Comparison of ENCODE assay signal across 10 cellular contexts in genomic region chr5:35938518-35939227, GRCh38. TPM values are rescaled to one million over a fixed set of nuclear protein-coding genes. Genes with fewer than 3 reads are reported as not detected.
DNase-seq lines count a peak whose midpoint lies in the region; ATAC-seq, FAIRE-seq and TF ChIP-seq lines count a peak whose summit lies in the region.
"Had no signal": no experiment of that assay in that cellular context is flagged by ENCODE, and none has a peak within 500 bp of the region (broad histone marks: within the 10 kb centered on the region; RNA-seq: fewer than 3 reads in every experiment).

TSS of gene CAPSL (minus strand) at chr5:35938622. CDS start at chr5:35921120, 17,502 bp downstream.

- H3K36me3 ChIP-seq in pancreas, result no peaks in the 10 kb centered on the region
- no peaks in the 10 kb centered on the region for H3K36me3 ChIP-seq in gastroesophageal sphincter

- intact Hi-C loops in pancreas (cut with DNase I), result no loop called here

- FAIRE-seq in pancreas (lab: Jason Lieb, UNC), result no peak

- peak; percentile 98 to 100 (median 100) for ATAC-seq in pancreas
- ATAC-seq in gastroesophageal sphincter, result no peak
- ATAC-seq in HG03378 (IDR thresholded peaks at IDR 0.05; ENCODE audit: unreplicated experiment), result no peak

- H3K4me3 ChIP-seq in epithelial cell of proximal tubule (ENCODE audit: low read depth, low read length), result no peak within 1 kb of the TSS
- peak within 1 kb of the TSS in 1 of 4 donors; percentile 6 for H3K4me3 ChIP-seq in pancreas
- no peak within 1 kb of the TSS for H3K4me3 ChIP-seq in gastroesophageal sphincter

- H3K4me1 ChIP-seq in pancreas (no peaks in the 10 kb centered on the region), gastroesophageal sphincter (peaks cover 0 to 10% (median 0%) of the 10 kb centered on the region in 3 donors)

- TF ChIP-seq POLR2A in gastroesophageal sphincter (IDR thresholded peaks at IDR 0.05), result no peak

- no peak for TF ChIP-seq EP300 in gastroesophageal sphincter (IDR thresholded peaks at IDR 0.05)

- H3K9me3 ChIP-seq in pancreas, result no peaks in the 10 kb centered on the region
- no peaks in the 10 kb centered on the region for H3K9me3 ChIP-seq in gastroesophageal sphincter

- H3K27ac ChIP-seq in pancreas (no peak within 1 kb of the TSS), gastroesophageal sphincter (no peak within 1 kb of the TSS)

- 6 to 8% methylated on average over 2 of the region's 2 CpGs for WGBS in pancreas, 2 donors
- WGBS in gastroesophageal sphincter (ENCODE audit: low coverage in 1 of 2), 2 donors, result 48 to 57% methylated on average over 2 of the region's 2 CpGs

- no peaks in the 10 kb centered on the region for H3K27me3 ChIP-seq in pancreas
- H3K27me3 ChIP-seq in gastroesophageal sphincter, result no peaks in the 10 kb centered on the region

- DNase-seq in GM10266 (ENCODE audit: extremely low spot score) (peak; percentile 25), NCI-H2196 (lab: John Stamatoyannopoulos, UW; ENCODE audit: unreplicated experiment) (peak; percentile 46), epithelial cell of proximal tubule (ENCODE audit: low read depth) (peak; percentile 83), pancreas (peak in 4 of 6 donors; percentile 70 to 91 (median 86)), activated gamma-delta T cell treated with Interleukin-2 at 50 U/mL for 16 hours (no peak), NCI-H1436 treated with DMSO at 0.1 percent for 48 hours (lab: John Stamatoyannopoulos, UW) (no peak)
- DNase-seq: activated CD4-positive, alpha-beta T cell treated with anti-CD3 and anti-CD28 coated beads, Interleukin-2, amount 10 ng/mL, durations not matched to agents 7 days and 5 days; naive B cell had no signal

- TF ChIP-seq CTCF in GM10266 (IDR thresholded peaks at IDR 0.05; ENCODE audit: control insufficient read depth, insufficient read depth, low read depth, missing control alignments) (no peak), epithelial cell of proximal tubule (conservative IDR thresholded peaks at IDR 0.05; ENCODE audit: low read depth, low read length) (no peak), pancreas (IDR thresholded peaks at IDR 0.05) (no peak), gastroesophageal sphincter (IDR thresholded peaks at IDR 0.05) (no peak)

RNA-seq across cellular contexts. Expression of gene CAPSL, which starts in this region (rescaled TPM):
- total RNA-seq in epithelial cell of proximal tubule, result not detected in 2 replicates
- not detected for total RNA-seq in pancreas
- polyA plus RNA-seq in pancreas, result 1 to 10 TPM in 1 of 2 donors, not detected in 1; 1.7 TPM
- total RNA-seq in gastroesophageal sphincter, result not detected
- total RNA-seq: activated CD4-positive, alpha-beta T cell treated with anti-CD3 and anti-CD28 coated beads, Interleukin-2, amount 10 ng/mL, durations not matched to agents 7 days and 5 days had no signal

Comparison
In these comparisons a context has a peak if more than half of its experiments do, and no peak if none do; other contexts are left out.
1. Peak in DNase-seq in epithelial cell of proximal tubule; RNA of the gene not detected or under 1 TPM.
2. DNase-seq: peak in GM10266 (single experiment), NCI-H2196 (single experiment) and pancreas (4 of 6); none in activated gamma-delta T cell treated with Interleukin-2 at 50 U/mL for 16 hours (single experiment) and NCI-H1436 treated with DMSO at 0.1 percent for 48 hours (single experiment).
3. ATAC-seq: peak in pancreas (4 of 4); none in gastroesophageal sphincter (single experiment) and HG03378 (single experiment).